Comparison of ENCODE assay signal across 21 cellular contexts in the genomic region with DNA sequence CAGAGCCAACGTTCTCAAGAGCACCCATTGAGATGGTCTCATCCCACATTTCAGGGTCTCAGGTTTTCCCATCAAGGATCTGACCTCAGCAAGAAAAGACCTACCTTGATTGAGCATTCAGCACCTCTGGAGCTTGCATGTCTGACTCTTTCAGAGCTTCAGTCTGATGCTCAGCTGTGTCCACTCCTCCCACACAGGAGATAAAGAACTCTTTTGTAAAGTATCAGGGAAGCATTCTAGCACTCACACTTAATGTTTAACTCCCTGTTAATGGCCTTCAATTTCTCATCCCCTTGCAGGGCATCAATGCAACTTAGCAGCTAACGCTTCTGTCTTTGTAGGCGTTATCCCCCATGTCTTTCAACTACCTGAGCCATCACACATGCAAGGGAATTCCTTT.
A peak's percentile ranks its signal among the peaks of the same experiment; 100 is the strongest.
DNase-seq lines count a peak whose midpoint lies in the region; TF ChIP-seq lines count a peak whose summit lies in the region.
"Had no signal": no experiment of that assay in that cellular context is flagged by ENCODE, and none has a peak within 500 bp of the region (broad histone marks: within the 10 kb centered on the region; RNA-seq: fewer than 3 reads in every experiment).

No MANE protein-coding gene starts in this region.

- H3K27me3 Mint-ChIP-seq in HFFc6 (ENCODE audit: insufficient read depth), result no peaks in the 10 kb centered on the region; the same call in 1 of the 2 replicates

- no peaks in the 10 kb centered on the region for H4K20me1 ChIP-seq in mammary epithelial cell (ENCODE audit: insufficient read depth, low read length)

- H3K14ac ChIP-seq in mesenchymal stem cell (ENCODE audit: low read length in 2 of 2), result no peak overlapping the region

- H3K4me1 Mint-ChIP-seq in HFFc6 (ENCODE audit: low read depth), result peaks cover 12% of the 10 kb centered on the region; the same call in 1 of the 2 replicates
- H3K4me1 Mint-ChIP-seq: B cell had no signal

- TF ChIP-seq POLR2A in uterus (IDR thresholded peaks at IDR 0.05) (no peak), vagina (IDR thresholded peaks at IDR 0.05) (no peak)

- H3K27ac ChIP-seq in mammary epithelial cell (ENCODE audit: insufficient read depth, low read depth, low read length) (peak overlapping the region; percentile 61), mesenchymal stem cell (ENCODE audit: low read length, poor library complexity, severe bottlenecking) (peak overlapping the region; percentile 82), uterus (peak overlapping the region; percentile 12 to 64), vagina (no peak overlapping the region)
- H3K27ac ChIP-seq: A549, HL-60 had no signal

- DNase-seq in HFFc6 (no peak), mammary epithelial cell (no peak), mesenchymal stem cell (no peak), uterus (no peak), vagina (ENCODE audit: extremely low spot score in 2 of 2) (no peak), NCI-H2029 treated with DMSO at 0.1 percent for 48 hours (lab: John Stamatoyannopoulos, UW) (no peak), cortex of kidney (lab: John Stamatoyannopoulos, UW) (no peak)
- DNase-seq: DMS 273 treated with DMSO at 0.1 percent for 48 hours, DND-41, NCI-H1092 treated with DMSO at 0.1 percent for 48 hours, NCI-H1436 treated with DMSO at 0.1 percent for 48 hours, NCI-H1930, NCI-H524 treated with DMSO at 0.1 percent for 48 hours, OCI-M1, Right ventricle myocardium superior had no signal

- H3K23ac ChIP-seq in mesenchymal stem cell (ENCODE audit: low read length in 2 of 2), result no peak overlapping the region

- H4K91ac ChIP-seq in mesenchymal stem cell (ENCODE audit: low read length), result no peak overlapping the region

- H3K36me3 ChIP-seq in mammary epithelial cell (ENCODE audit: insufficient read depth, low read length) (no peaks in the 10 kb centered on the region), mesenchymal stem cell (ENCODE audit: control insufficient read depth in 1 of 2, insufficient read depth in 2 of 2, low read depth in 1 of 2, low read length in 2 of 2) (no peaks in the 10 kb centered on the region), uterus (no peaks in the 10 kb centered on the region), vagina (no peaks in the 10 kb centered on the region)
- H3K36me3 ChIP-seq: HAP-1 had no signal

- H3K27ac Mint-ChIP-seq in HFFc6, result peak overlapping the region; percentile 52; the same call in 1 of the 2 replicates
- H3K27ac Mint-ChIP-seq: B cell, GM23338 had no signal

- no peaks in the 10 kb centered on the region for H3K79me2 ChIP-seq in mammary epithelial cell (ENCODE audit: insufficient read depth, low read length)

- H3K4me2 ChIP-seq in mammary epithelial cell (ENCODE audit: insufficient read depth, low read depth, low read length) (no peak overlapping the region), mesenchymal stem cell (ENCODE audit: low read length, poor library complexity, severe bottlenecking) (no peak overlapping the region)
- H3K4me2 ChIP-seq: A549, GM23338 had no signal

- intact Hi-C loops in mammary epithelial cell (cut with micrococcal nuclease) (loop anchor here (10.0 kb wide), 1 partner anchor 734 kb away; no protein-coding TSS in a partner anchor), uterus (cut with DNase I; ENCODE audit: low total_unique reads) (no loop called here), vagina (cut with DNase I) (no loop called here)

- H2AK5ac ChIP-seq in mesenchymal stem cell (ENCODE audit: low read length, severe bottlenecking), result peak overlapping the region; percentile 8

- in situ Hi-C loops in mammary epithelial cell (cut with MboI; ENCODE audit: low sequenced_read_pairs in 2 of 2), result loop anchor here in 1 of 2 donors (10.0 kb wide), 1 partner anchor 54 kb away; no protein-coding TSS in a partner anchor

- H2AFZ ChIP-seq in mammary epithelial cell (ENCODE audit: low read depth, low read length), result no peak overlapping the region
- H2AFZ ChIP-seq in mesenchymal stem cell (ENCODE audit: low read depth, low read length), result no peak overlapping the region
- H2AFZ ChIP-seq: GM23338 had no signal

- H3K27me3 ChIP-seq in mammary epithelial cell (ENCODE audit: insufficient read depth, low read length) (no peaks in the 10 kb centered on the region), mesenchymal stem cell (ENCODE audit: control insufficient read depth in 1 of 2, insufficient read depth in 1 of 2, low read length in 2 of 2) (no peaks in the 10 kb centered on the region), uterus (no peaks in the 10 kb centered on the region), vagina (no peaks in the 10 kb centered on the region)

- peaks cover 33% of the 10 kb centered on the region for H3K4me1 ChIP-seq in mammary epithelial cell (ENCODE audit: insufficient read depth, low read length)
- peaks cover 20% of the 10 kb centered on the region for H3K4me1 ChIP-seq in mesenchymal stem cell (ENCODE audit: control insufficient read depth, insufficient read depth, low read depth, low read length)
- H3K4me1 ChIP-seq in uterus, result no peaks in the 10 kb centered on the region
- no peaks in the 10 kb centered on the region for H3K4me1 ChIP-seq in vagina
- H3K4me1 ChIP-seq: A549, HAP-1 had no signal

- no peak overlapping the region for H2BK5ac ChIP-seq in mesenchymal stem cell (ENCODE audit: low read depth, low read length, poor library complexity, severe bottlenecking)

- peaks cover 12% of the 10 kb centered on the region for H3K9me3 Mint-ChIP-seq in HFFc6
- H3K9me3 Mint-ChIP-seq: GM23338 had no signal

- no peaks in the 10 kb centered on the region for H3K36me3 Mint-ChIP-seq in HFFc6 (ENCODE audit: low read depth)

- CTCF ChIA-PET in mammary epithelial cell (lab: Charles Lee; ENCODE audit: low non-redundant PET), result no interaction called here

- no peak overlapping the region for H3K4ac ChIP-seq in mesenchymal stem cell (ENCODE audit: low read depth in 1 of 2, low read length in 2 of 2)

- no TSS peak for BruUV-seq in mammary epithelial cell (replicated peaks; lab: Mats Ljungman, UMichigan)

- H3K4me3 Mint-ChIP-seq in HFFc6, result no peak overlapping the region
- H3K4me3 Mint-ChIP-seq: B cell, GM23338 had no signal

- H3K9ac ChIP-seq in mammary epithelial cell (ENCODE audit: insufficient read depth, low read length) (no peak overlapping the region), mesenchymal stem cell (ENCODE audit: low read length) (peak overlapping the region; percentile 80)

- no peaks in the 10 kb centered on the region for H3K79me1 ChIP-seq in mesenchymal stem cell (replicated peaks; ENCODE audit: low read length, poor library complexity, severe bottlenecking)

- H3K9me3 ChIP-seq in mammary epithelial cell (replicated peaks; ENCODE audit: insufficient read depth, low read length) (no peaks in the 10 kb centered on the region), mesenchymal stem cell (ENCODE audit: control insufficient read depth, low read length) (no peaks in the 10 kb centered on the region), uterus (no peaks in the 10 kb centered on the region), vagina (no peaks in the 10 kb centered on the region)
- H3K9me3 ChIP-seq: A549, HAP-1 had no signal

- no peak for TF ChIP-seq CTCF in HFFc6 (IDR thresholded peaks at IDR 0.05)
- no peak for TF ChIP-seq CTCF in mammary epithelial cell (conservative IDR thresholded peaks at IDR 0.05 in 1 of 2, IDR thresholded peaks at IDR 0.05 in 1 of 2; ENCODE audit: extremely low read depth in 1 of 2, insufficient read depth in 1 of 2, low read depth in 1 of 2, low read length in 2 of 2)
- no peak for TF ChIP-seq CTCF in uterus (IDR thresholded peaks at IDR 0.05)
- no peak for TF ChIP-seq CTCF in vagina (IDR thresholded peaks at IDR 0.05)

- no peak overlapping the region for H2BK15ac ChIP-seq in mesenchymal stem cell (ENCODE audit: low read depth, poor library complexity, severe bottlenecking)

- H2BK120ac ChIP-seq in mesenchymal stem cell (ENCODE audit: low read depth, low read length), result no peak overlapping the region

- dilution Hi-C loops in mammary epithelial cell (cut with HindIII; ENCODE audit: low sequenced_read_pairs), result no loop called here

- H3K4me3 ChIP-seq in mammary epithelial cell (replicated peaks in 1 of 3; ENCODE audit: insufficient read depth in 1 of 3, low read depth in 2 of 3, low read length in 3 of 3) (no peak overlapping the region), mesenchymal stem cell (ENCODE audit: insufficient read depth in 1 of 2, low read depth in 1 of 2, low read length in 2 of 2) (no peak overlapping the region), uterus (no peak overlapping the region), vagina (no peak overlapping the region)
- H3K4me3 ChIP-seq: A549, GM23338, HAP-1, K562 had no signal

- H2BK12ac ChIP-seq in mesenchymal stem cell (ENCODE audit: low read length in 2 of 2), result no peak overlapping the region

- H3K18ac ChIP-seq in mesenchymal stem cell (ENCODE audit: low read depth in 1 of 2, low read length in 2 of 2), result no peak overlapping the region

- WGBS in mammary epithelial cell (ENCODE audit: low coverage, missing lambda C conversion rate), result 100% methylated on average over 2 of the region's 3 CpGs
- WGBS in mesenchymal stem cell, result 61% methylated on average over 3 of the region's 3 CpGs

- H4K8ac ChIP-seq in mesenchymal stem cell (ENCODE audit: low read length), result no peak overlapping the region
